ENCODE assay signal across 8 cellular contexts in the genomic region with DNA sequence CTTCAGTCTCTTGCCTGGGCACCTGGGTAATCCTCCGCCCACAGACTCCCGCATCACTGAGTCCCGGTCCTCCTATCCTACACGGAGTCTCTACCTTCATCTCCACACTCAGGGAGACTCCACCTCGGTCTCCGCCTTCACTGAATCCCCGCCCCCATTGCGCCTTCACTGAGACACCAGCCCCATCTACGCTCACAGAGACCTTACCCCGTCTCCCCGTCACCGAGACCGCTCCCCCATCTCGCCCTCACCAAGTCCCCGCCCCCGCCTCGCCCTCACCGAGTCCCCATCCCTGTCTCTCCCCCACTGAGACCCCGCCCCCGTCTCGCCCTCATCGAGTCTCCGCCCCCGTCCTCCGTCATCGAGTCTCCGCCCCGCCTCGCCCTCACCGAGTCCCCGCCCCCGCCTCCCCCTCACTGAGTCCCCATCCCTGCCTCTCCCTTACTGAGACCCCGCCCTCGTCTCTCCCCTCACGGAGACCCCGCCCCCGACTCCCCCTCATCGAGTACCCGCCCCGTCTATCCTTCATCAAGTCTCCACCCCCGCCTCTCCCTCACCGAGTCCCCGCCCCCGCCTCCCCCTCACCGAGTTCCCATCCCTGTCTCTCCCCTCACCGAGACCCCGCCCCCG.
DNase-seq lines count a peak whose midpoint lies in the region; ATAC-seq, FAIRE-seq and TF ChIP-seq lines count a peak whose summit lies in the region.

No MANE protein-coding gene starts in this region.

- H3K79me2 ChIP-seq in OCI-LY1 (ENCODE audit: insufficient read depth, low read length), result no peaks in the 10 kb centered on the region

- peak; percentile 93 for DNase-seq in GM12865 (ENCODE audit: low read depth)
- DNase-seq in HTR-8/SVneo (ENCODE audit: insufficient read length, low spot score), result peak; percentile 88
- peak; percentile 81 for DNase-seq in activated T-cell treated with anti-CD3 and anti-CD28 coated beads for 48 hours (ENCODE audit: low read depth)
- peak; percentile 85 for DNase-seq in epithelial cell of prostate (ENCODE audit: low read depth, low spot score)
- peak; percentile 68 for DNase-seq in middle frontal gyrus (ENCODE audit: extremely low spot score, low spot score)
- peak; percentile 77 for DNase-seq in stimulated activated CD8-positive, alpha-beta memory T cell treated with anti-CD3 and anti-CD28 coated beads, Interleukin-15, amount 100 ng/mL, for 24 hours (ENCODE audit: low read depth)

- no peaks in the 10 kb centered on the region for H3K9me3 ChIP-seq in OCI-LY1 (ENCODE audit: low read length)

- peak overlapping the region; percentile 60 for H3K4me2 ChIP-seq in OCI-LY1 (ENCODE audit: low read length)

- H3K9ac ChIP-seq in OCI-LY1 (ENCODE audit: low read length), result peak overlapping the region; percentile 60

- peaks cover 20% of the 10 kb centered on the region for H3K4me1 ChIP-seq in OCI-LY1 (ENCODE audit: insufficient read depth, low read length, severe bottlenecking)

- H2AFZ ChIP-seq in OCI-LY1 (ENCODE audit: low read length), result no peak overlapping the region

- H3K27me3 ChIP-seq in OCI-LY1 (ENCODE audit: insufficient read depth, low read length), result no peaks in the 10 kb centered on the region

- 0 out of 2 replicates have a peak, but pooled peaks cover 5% of the 10 kb centered on the region for H3K36me3 ChIP-seq in OCI-LY1 (ENCODE audit: insufficient read depth, low read length)

- no peaks in the 10 kb centered on the region for H4K20me1 ChIP-seq in OCI-LY1 (ENCODE audit: insufficient read depth, low read length)

- H3K27ac ChIP-seq in OCI-LY1 (ENCODE audit: low read depth, low read length, poor library complexity, severe bottlenecking) (peak overlapping the region; percentile 66), epithelial cell of prostate (peak overlapping the region; percentile 51)

- H3K9me2 ChIP-seq in OCI-LY1 (ENCODE audit: low read depth, low read length), result no peaks in the 10 kb centered on the region

- H3F3A ChIP-seq in OCI-LY1 (ENCODE audit: insufficient read depth, low read length), result no peaks in the 10 kb centered on the region; the same call in 1 of the 2 replicates

- peak; percentile 90 for FAIRE-seq in HTR-8/SVneo (lab: Jason Lieb, UNC)

- H3K4me3 ChIP-seq in GM12865 (ENCODE audit: low read depth, low read length), result peak overlapping the region; percentile 58
- H3K4me3 ChIP-seq in OCI-LY1 (ENCODE audit: low read depth, low read length, poor library complexity, severe bottlenecking), result peak overlapping the region; percentile 65

- no peak for ATAC-seq in HG03378 (IDR thresholded peaks at IDR 0.05; ENCODE audit: unreplicated experiment)

- TF ChIP-seq CTCF in GM12865 (IDR thresholded peaks at IDR 0.05; ENCODE audit: insufficient read depth, low read depth, low read length, missing control alignments) (no peak), OCI-LY1 (IDR thresholded peaks at IDR 0.05; ENCODE audit: low read length) (no peak)
